8 cellular contexts compared by ENCODE assay signal in the genomic region with DNA sequence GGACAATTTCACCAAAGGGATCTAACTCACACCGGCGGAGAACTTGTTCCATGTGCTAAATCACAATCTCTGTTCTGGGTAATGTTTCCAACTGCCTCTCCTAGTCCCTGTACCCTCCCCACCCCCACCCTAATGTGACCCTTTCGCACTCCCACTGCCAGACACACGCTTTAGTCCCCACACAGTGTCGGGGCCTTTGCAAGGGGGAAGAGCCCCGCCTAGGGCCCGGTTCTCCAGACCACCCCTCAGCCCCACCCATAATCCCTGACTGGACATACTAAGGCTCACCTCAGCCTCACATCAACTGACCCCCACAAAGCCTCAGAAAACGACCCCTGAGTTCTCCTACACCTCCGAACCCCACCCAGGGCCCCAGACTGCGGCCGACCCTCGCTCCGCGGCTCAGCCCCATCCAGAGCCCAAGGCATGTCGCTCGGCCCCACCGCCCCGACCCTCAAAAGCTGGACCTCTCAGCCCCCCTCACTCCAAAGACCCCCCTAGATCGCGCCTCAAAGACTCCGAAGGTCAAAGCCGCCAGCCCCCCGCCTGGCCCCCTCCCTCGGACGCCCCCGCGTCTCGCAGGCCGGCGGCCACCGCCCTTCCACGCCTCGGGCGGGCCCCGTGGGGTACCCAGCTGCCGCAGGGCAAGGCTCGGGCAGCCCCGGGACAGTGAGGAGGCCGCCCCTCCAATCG.
DNase-seq lines count a peak whose midpoint lies in the region; ATAC-seq and TF ChIP-seq lines count a peak whose summit lies in the region.

No MANE protein-coding gene starts in this region.

- H3K27me3 ChIP-seq in CD4-positive, CD25-positive, alpha-beta regulatory T cell (ENCODE audit: control insufficient read depth, insufficient read depth, low read length): no peaks in the 10 kb centered on the region
- H3K27me3 ChIP-seq in esophagus squamous epithelium: no peaks in the 10 kb centered on the region

- peaks cover 7% of the 10 kb centered on the region for H3K36me3 Mint-ChIP-seq in CD4-positive, CD25-positive, alpha-beta regulatory T cell
- peaks cover 12% of the 10 kb centered on the region for H3K36me3 Mint-ChIP-seq in activated CD4-positive, alpha-beta T cell treated with anti-CD3 and anti-CD28 coated beads, Interleukin-2, amount 10 ng/mL, durations not matched to agents 7 days and 5 days (ENCODE audit: low read depth)
- no peaks in the 10 kb centered on the region for H3K36me3 Mint-ChIP-seq in natural killer cell

- no peaks in the 10 kb centered on the region for H3K36me3 ChIP-seq in CD4-positive, CD25-positive, alpha-beta regulatory T cell (ENCODE audit: control insufficient read depth, insufficient read depth, low read length)
- H3K36me3 ChIP-seq in esophagus squamous epithelium: peaks cover 0 to 11% (median 0%) of the 10 kb centered on the region in 3 donors

- TF ChIP-seq CTCF in esophagus squamous epithelium (IDR thresholded peaks at IDR 0.05): no peak
- no peak for TF ChIP-seq CTCF in natural killer cell (IDR thresholded peaks at IDR 0.05)

- no peaks in the 10 kb centered on the region for H3K9me3 ChIP-seq in CD4-positive, CD25-positive, alpha-beta regulatory T cell (ENCODE audit: control insufficient read depth in 2 of 2, low read length in 2 of 2)
- no peaks in the 10 kb centered on the region for H3K9me3 ChIP-seq in esophagus squamous epithelium

- peaks cover 31% of the 10 kb centered on the region for H3K4me1 ChIP-seq in CD4-positive, CD25-positive, alpha-beta regulatory T cell (ENCODE audit: control insufficient read depth, insufficient read depth, low read length, poor library complexity, severe bottlenecking)
- peaks cover 13 to 47% (median 28%) of the 10 kb centered on the region in 3 donors for H3K4me1 ChIP-seq in esophagus squamous epithelium

- DNase-seq in CD4-positive, CD25-positive, alpha-beta regulatory T cell: peak in 1 of 3 donors; percentile 4
- DNase-seq in activated CD4-positive, alpha-beta T cell treated with anti-CD3 and anti-CD28 coated beads, Interleukin-2, amount 10 ng/mL, durations not matched to agents 7 days and 5 days: no peak
- DNase-seq in esophagus squamous epithelium (lab: John Stamatoyannopoulos, UW): no peak
- DNase-seq in natural killer cell: no peak

- H3K4me1 Mint-ChIP-seq in CD4-positive, CD25-positive, alpha-beta regulatory T cell: peaks cover 18 to 35% (median 24%) of the 10 kb centered on the region in 4 donors
- H3K4me1 Mint-ChIP-seq in activated CD4-positive, alpha-beta T cell treated with anti-CD3 and anti-CD28 coated beads, Interleukin-2, amount 10 ng/mL, durations not matched to agents 7 days and 5 days: peaks cover 38% of the 10 kb centered on the region
- H3K4me1 Mint-ChIP-seq in natural killer cell: peaks cover 23 to 25% of the 10 kb centered on the region in 2 donors

- peaks cover 0 to 2% (median 0%) of the 10 kb centered on the region in 7 donors for H3K9me3 Mint-ChIP-seq in CD4-positive, CD25-positive, alpha-beta regulatory T cell
- H3K9me3 Mint-ChIP-seq in activated CD4-positive, alpha-beta T cell treated with anti-CD3 and anti-CD28 coated beads, Interleukin-2, amount 10 ng/mL, durations not matched to agents 7 days and 5 days: no peaks in the 10 kb centered on the region
- no peaks in the 10 kb centered on the region for H3K9me3 Mint-ChIP-seq in natural killer cell

- intact Hi-C loops in esophagus squamous epithelium (cut with DNase I): no loop called here
- intact Hi-C loops in natural killer cell (cut with micrococcal nuclease): no loop called here

- H3K27ac Mint-ChIP-seq in CD4-positive, CD25-positive, alpha-beta regulatory T cell: peak overlapping the region; percentile 88 to 98 (median 91)
- H3K27ac Mint-ChIP-seq in activated CD4-positive, alpha-beta T cell treated with anti-CD3 and anti-CD28 coated beads, Interleukin-2, amount 10 ng/mL, durations not matched to agents 7 days and 5 days: peak overlapping the region; percentile 99
- H3K27ac Mint-ChIP-seq in natural killer cell: peak overlapping the region; percentile 94 to 96

- H3K4me3 ChIP-seq in CD4-positive, CD25-positive, alpha-beta regulatory T cell (ENCODE audit: low read depth, low read length): peak overlapping the region; percentile 86
- H3K4me3 ChIP-seq in esophagus squamous epithelium: peak overlapping the region; percentile 82 to 99 (median 94)

- peak; percentile 8 to 9 for ATAC-seq in CD4-positive, CD25-positive, alpha-beta regulatory T cell (ENCODE audit: low read depth in 2 of 2)
- ATAC-seq in HG03571 (IDR thresholded peaks at IDR 0.05; ENCODE audit: unreplicated experiment) (peak; percentile 20), natural killer cell (peak; percentile 3 to 13 (median 6)), HG03039 (IDR thresholded peaks at IDR 0.05; ENCODE audit: unreplicated experiment) (no peak), GM18519 (IDR thresholded peaks at IDR 0.05; ENCODE audit: low FRiP score, unreplicated experiment) (no peak)

- POLR2A ChIA-PET in activated CD4-positive, alpha-beta T cell treated with anti-CD3 and anti-CD28 coated beads, Interleukin-2, amount 10 ng/mL, durations not matched to agents 7 days and 5 days (lab: Charles Lee): interaction anchor here (0.6 to 1.2 kb wide), 2 partner anchors 24 to 89 kb away, joined by 4 to 10 read pairs; no protein-coding TSS in a partner anchor

- 0% methylated on average over 4 to 9 of the region's 40 CpGs for WGBS in esophagus squamous epithelium, 2 donors

- peak overlapping the region; percentile 97 to 98 (median 98) for H3K4me3 Mint-ChIP-seq in CD4-positive, CD25-positive, alpha-beta regulatory T cell
- peak overlapping the region; percentile 93 for H3K4me3 Mint-ChIP-seq in activated CD4-positive, alpha-beta T cell treated with anti-CD3 and anti-CD28 coated beads, Interleukin-2, amount 10 ng/mL, durations not matched to agents 7 days and 5 days
- peak overlapping the region; percentile 94 for H3K4me3 Mint-ChIP-seq in natural killer cell

- peak overlapping the region; percentile 85 for H3K27ac ChIP-seq in CD4-positive, CD25-positive, alpha-beta regulatory T cell (ENCODE audit: insufficient read depth, low read length, poor library complexity, severe bottlenecking)
- peak overlapping the region; percentile 97 to 100 (median 98) for H3K27ac ChIP-seq in esophagus squamous epithelium

- CTCF ChIA-PET in activated CD4-positive, alpha-beta T cell treated with anti-CD3 and anti-CD28 coated beads, Interleukin-2, amount 10 ng/mL, durations not matched to agents 7 days and 5 days (lab: Charles Lee): interaction anchor here (0.6 to 1.6 kb wide), 3 partner anchors 9 to 971 kb away, joined by 3 to 10 read pairs (median 4); no protein-coding TSS in a partner anchor

- H3K27me3 Mint-ChIP-seq in CD4-positive, CD25-positive, alpha-beta regulatory T cell: no peaks in the 10 kb centered on the region
- H3K27me3 Mint-ChIP-seq in activated CD4-positive, alpha-beta T cell treated with anti-CD3 and anti-CD28 coated beads, Interleukin-2, amount 10 ng/mL, durations not matched to agents 7 days and 5 days: no peaks in the 10 kb centered on the region
- H3K27me3 Mint-ChIP-seq in natural killer cell (ENCODE audit: low read depth in 2 of 2): no peaks in the 10 kb centered on the region

- TF ChIP-seq POLR2A in GM19193 (IDR thresholded peaks at IDR 0.05; ENCODE audit: extremely low read depth, insufficient read depth, insufficient read length): peak; percentile 9
- no peak for TF ChIP-seq POLR2A in esophagus squamous epithelium (IDR thresholded peaks at IDR 0.05)

Comparison
In these comparisons a context has a peak if more than half of its experiments do, and no peak if none do; other contexts are left out.
1. ATAC-seq: peak in CD4-positive, CD25-positive, alpha-beta regulatory T cell (2 of 2), HG03571 (single experiment) and natural killer cell (3 of 3); none in HG03039 (single experiment) and GM18519 (single experiment).
2. Peak in every context shown above with its lines, with median percentiles within 50 percentile points of each other: H3K27ac Mint-ChIP-seq and H3K4me3 Mint-ChIP-seq.